1 cellular context compared by ENCODE assay signal in the genomic region with DNA sequence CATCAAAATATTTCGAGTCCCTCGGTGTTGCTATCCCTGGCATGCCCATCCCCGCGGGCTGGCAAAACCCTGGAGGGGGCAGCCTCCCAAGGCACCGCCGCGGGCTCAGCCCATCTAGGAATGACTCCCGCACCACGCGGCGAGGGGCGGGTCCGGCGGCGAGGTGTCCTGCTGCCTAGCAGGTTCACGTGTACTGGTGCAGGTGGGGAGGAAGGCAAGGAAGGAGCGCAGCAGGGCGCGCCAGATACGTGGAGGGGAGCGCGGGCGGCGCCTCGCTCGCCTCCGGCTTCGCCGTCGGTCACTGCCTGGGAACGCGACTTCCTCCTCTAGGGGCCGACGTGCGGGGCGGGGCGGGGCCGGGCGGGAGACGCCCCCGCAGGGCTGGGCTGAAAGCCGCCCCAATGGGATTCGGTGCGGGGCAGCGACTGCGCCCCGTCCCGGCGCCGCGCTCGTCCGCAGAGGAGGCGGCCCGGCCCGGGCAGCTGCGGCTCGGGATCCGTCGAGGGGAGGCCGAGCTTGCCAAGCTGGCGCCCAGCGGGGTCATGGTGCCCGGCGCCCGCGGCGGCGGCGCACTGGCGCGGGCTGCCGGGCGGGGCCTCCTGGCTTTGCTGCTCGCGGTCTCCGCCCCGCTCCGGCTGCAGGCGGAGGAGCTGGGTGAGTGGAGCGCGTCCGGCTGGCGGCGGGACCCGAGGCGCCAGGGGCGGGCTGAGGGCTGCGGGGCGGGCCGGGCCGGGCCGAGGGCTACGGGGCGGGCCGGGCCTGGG.
TF ChIP-seq lines count a peak whose summit lies in the region.

A gene (plus strand): TSS at position 435 of the 764 bp plus-strand sequence. CDS start 108 bp downstream, at position 543.

TF ChIP-seq in HepG2, 621 proteins besides CTCF, POLR2A, EP300 and RAD21 (continued from another document and continues in another):
- TF ChIP-seq, protein P1, sequence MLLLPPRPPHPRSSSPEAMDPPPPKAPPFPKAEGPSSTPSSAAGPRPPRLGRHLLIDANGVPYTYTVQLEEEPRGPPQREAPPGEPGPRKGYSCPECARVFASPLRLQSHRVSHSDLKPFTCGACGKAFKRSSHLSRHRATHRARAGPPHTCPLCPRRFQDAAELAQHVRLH (CRISPR knock-in tag; IDR thresholded peaks at IDR 0.05; ENCODE audit: borderline replicate concordance, low read depth): peak; percentile 75
- TF ChIP-seq, protein P2, sequence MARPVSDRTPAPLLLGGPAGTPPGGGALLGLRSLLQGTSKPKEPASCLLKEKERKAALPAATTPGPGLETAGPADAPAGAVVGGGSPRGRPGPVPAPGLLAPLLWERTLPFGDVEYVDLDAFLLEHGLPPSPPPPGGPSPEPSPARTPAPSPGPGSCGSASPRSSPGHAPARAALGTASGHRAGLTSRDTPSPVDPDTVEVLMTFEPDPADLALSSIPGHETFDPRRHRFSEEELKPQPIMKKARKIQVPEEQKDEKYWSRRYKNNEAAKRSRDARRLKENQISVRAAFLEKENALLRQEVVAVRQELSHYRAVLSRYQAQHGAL (CRISPR knock-in tag; IDR thresholded peaks at IDR 0.05; ENCODE audit: not compliant biosample characterization): no peak
- peak; percentile 20; the same call in 1 of the 2 replicates for TF ChIP-seq ZNF788 (CRISPR knock-in tag; IDR thresholded peaks at IDR 0.05; ENCODE audit: borderline replicate concordance)
- TF ChIP-seq ZMYM2 (CRISPR knock-in tag; IDR thresholded peaks at IDR 0.05): peak; percentile 79; the same call in 1 of the 2 replicates
- TF ChIP-seq ZEB1 (IDR thresholded peaks at IDR 0.05; ENCODE audit: insufficient replicate concordance, low read depth): peak; percentile 90
- no peak; the same call in 1 of the 2 replicates for TF ChIP-seq ZNF709 (CRISPR knock-in tag; IDR thresholded peaks at IDR 0.05)
- peak; percentile 16; the same call in 1 of the 2 replicates for TF ChIP-seq ZNF253 (CRISPR knock-in tag; IDR thresholded peaks at IDR 0.05; ENCODE audit: borderline replicate concordance)
- TF ChIP-seq ZNF746 (CRISPR knock-in tag; IDR thresholded peaks at IDR 0.05): peak; percentile 45; the same call in 1 of the 2 replicates
- TF ChIP-seq ARID2 (CRISPR knock-in tag; IDR thresholded peaks at IDR 0.05; ENCODE audit: borderline replicate concordance): 0 out of 2 replicates have a peak, but pooled peaks have one; percentile 8
- TF ChIP-seq, protein P3, sequence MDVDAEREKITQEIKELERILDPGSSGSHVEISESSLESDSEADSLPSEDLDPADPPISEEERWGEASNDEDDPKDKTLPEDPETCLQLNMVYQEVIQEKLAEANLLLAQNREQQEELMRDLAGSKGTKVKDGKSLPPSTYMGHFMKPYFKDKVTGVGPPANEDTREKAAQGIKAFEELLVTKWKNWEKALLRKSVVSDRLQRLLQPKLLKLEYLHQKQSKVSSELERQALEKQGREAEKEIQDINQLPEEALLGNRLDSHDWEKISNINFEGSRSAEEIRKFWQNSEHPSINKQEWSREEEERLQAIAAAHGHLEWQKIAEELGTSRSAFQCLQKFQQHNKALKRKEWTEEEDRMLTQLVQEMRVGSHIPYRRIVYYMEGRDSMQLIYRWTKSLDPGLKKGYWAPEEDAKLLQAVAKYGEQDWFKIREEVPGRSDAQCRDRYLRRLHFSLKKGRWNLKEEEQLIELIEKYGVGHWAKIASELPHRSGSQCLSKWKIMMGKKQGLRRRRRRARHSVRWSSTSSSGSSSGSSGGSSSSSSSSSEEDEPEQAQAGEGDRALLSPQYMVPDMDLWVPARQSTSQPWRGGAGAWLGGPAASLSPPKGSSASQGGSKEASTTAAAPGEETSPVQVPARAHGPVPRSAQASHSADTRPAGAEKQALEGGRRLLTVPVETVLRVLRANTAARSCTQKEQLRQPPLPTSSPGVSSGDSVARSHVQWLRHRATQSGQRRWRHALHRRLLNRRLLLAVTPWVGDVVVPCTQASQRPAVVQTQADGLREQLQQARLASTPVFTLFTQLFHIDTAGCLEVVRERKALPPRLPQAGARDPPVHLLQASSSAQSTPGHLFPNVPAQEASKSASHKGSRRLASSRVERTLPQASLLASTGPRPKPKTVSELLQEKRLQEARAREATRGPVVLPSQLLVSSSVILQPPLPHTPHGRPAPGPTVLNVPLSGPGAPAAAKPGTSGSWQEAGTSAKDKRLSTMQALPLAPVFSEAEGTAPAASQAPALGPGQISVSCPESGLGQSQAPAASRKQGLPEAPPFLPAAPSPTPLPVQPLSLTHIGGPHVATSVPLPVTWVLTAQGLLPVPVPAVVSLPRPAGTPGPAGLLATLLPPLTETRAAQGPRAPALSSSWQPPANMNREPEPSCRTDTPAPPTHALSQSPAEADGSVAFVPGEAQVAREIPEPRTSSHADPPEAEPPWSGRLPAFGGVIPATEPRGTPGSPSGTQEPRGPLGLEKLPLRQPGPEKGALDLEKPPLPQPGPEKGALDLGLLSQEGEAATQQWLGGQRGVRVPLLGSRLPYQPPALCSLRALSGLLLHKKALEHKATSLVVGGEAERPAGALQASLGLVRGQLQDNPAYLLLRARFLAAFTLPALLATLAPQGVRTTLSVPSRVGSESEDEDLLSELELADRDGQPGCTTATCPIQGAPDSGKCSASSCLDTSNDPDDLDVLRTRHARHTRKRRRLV (CRISPR knock-in tag; IDR thresholded peaks at IDR 0.05): peak; percentile 10; the same call in 1 of the 2 replicates
- TF ChIP-seq ZNF614 (CRISPR knock-in tag; IDR thresholded peaks at IDR 0.05; ENCODE audit: borderline replicate concordance): peak; percentile 86; the same call in 1 of the 2 replicates
- TF ChIP-seq HES4 (CRISPR knock-in tag; IDR thresholded peaks at IDR 0.05; ENCODE audit: borderline replicate concordance): peak; percentile 34; the same call in 1 of the 2 replicates
- TF ChIP-seq, protein P4, sequence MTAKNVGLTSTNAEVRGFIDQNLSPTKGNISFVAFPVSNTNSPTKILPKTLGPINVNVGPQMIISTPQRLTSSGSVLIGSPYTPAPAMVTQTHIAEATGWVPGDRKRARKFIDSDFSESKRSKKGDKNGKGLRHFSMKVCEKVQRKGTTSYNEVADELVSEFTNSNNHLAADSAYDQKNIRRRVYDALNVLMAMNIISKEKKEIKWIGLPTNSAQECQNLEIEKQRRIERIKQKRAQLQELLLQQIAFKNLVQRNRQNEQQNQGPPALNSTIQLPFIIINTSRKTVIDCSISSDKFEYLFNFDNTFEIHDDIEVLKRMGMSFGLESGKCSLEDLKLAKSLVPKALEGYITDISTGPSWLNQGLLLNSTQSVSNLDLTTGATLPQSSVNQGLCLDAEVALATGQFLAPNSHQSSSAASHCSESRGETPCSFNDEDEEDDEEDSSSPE (CRISPR knock-in tag; IDR thresholded peaks at IDR 0.05): peak; percentile 73; the same call in 1 of the 2 replicates
- peak; percentile 61 for TF ChIP-seq ZMAT3 (CRISPR knock-in tag; conservative IDR thresholded peaks at IDR 0.05)
- 0 out of 2 replicates have a peak, but pooled peaks have one; percentile 25 for TF ChIP-seq ZNF3 (CRISPR knock-in tag; IDR thresholded peaks at IDR 0.05)
- TF ChIP-seq, protein P5, sequence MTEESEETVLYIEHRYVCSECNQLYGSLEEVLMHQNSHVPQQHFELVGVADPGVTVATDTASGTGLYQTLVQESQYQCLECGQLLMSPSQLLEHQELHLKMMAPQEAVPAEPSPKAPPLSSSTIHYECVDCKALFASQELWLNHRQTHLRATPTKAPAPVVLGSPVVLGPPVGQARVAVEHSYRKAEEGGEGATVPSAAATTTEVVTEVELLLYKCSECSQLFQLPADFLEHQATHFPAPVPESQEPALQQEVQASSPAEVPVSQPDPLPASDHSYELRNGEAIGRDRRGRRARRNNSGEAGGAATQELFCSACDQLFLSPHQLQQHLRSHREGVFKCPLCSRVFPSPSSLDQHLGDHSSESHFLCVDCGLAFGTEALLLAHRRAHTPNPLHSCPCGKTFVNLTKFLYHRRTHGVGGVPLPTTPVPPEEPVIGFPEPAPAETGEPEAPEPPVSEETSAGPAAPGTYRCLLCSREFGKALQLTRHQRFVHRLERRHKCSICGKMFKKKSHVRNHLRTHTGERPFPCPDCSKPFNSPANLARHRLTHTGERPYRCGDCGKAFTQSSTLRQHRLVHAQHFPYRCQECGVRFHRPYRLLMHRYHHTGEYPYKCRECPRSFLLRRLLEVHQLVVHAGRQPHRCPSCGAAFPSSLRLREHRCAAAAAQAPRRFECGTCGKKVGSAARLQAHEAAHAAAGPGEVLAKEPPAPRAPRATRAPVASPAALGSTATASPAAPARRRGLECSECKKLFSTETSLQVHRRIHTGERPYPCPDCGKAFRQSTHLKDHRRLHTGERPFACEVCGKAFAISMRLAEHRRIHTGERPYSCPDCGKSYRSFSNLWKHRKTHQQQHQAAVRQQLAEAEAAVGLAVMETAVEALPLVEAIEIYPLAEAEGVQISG (CRISPR knock-in tag; IDR thresholded peaks at IDR 0.05): peak; percentile 49
- TF ChIP-seq, protein P6, sequence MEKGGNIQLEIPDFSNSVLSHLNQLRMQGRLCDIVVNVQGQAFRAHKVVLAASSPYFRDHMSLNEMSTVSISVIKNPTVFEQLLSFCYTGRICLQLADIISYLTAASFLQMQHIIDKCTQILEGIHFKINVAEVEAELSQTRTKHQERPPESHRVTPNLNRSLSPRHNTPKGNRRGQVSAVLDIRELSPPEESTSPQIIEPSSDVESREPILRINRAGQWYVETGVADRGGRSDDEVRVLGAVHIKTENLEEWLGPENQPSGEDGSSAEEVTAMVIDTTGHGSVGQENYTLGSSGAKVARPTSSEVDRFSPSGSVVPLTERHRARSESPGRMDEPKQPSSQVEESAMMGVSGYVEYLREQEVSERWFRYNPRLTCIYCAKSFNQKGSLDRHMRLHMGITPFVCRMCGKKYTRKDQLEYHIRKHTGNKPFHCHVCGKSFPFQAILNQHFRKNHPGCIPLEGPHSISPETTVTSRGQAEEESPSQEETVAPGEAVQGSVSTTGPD (CRISPR knock-in tag; IDR thresholded peaks at IDR 0.05): peak; percentile 56; the same call in 1 of the 2 replicates
- 0 out of 2 replicates have a peak, but pooled peaks have one; percentile 19 for TF ChIP-seq GFI1 (CRISPR knock-in tag; IDR thresholded peaks at IDR 0.05; ENCODE audit: borderline replicate concordance)
- peak; percentile 46; the same call in 1 of the 2 replicates for TF ChIP-seq MIER2 (CRISPR knock-in tag; IDR thresholded peaks at IDR 0.05)
- peak; percentile 81 for TF ChIP-seq KMT2B (CRISPR knock-in tag; IDR thresholded peaks at IDR 0.05)
- TF ChIP-seq KDM1A (CRISPR knock-in tag; IDR thresholded peaks at IDR 0.05): peak; percentile 49; the same call in 1 of the 2 replicates
- TF ChIP-seq XBP1 (CRISPR knock-in tag; IDR thresholded peaks at IDR 0.05): no peak
- 0 out of 2 replicates have a peak, but pooled peaks have one; percentile 16 for TF ChIP-seq HOXA5 (CRISPR knock-in tag; IDR thresholded peaks at IDR 0.05)
- TF ChIP-seq FOXA3 (CRISPR knock-in tag; IDR thresholded peaks at IDR 0.05): peak; percentile 57
- TF ChIP-seq ZNF644 (CRISPR knock-in tag; IDR thresholded peaks at IDR 0.05; ENCODE audit: low read depth): peak; percentile 60; the same call in 1 of the 2 replicates
- peak; percentile 22; the same call in 1 of the 2 replicates for TF ChIP-seq STAG1 (CRISPR knock-in tag; IDR thresholded peaks at IDR 0.05)
- TF ChIP-seq TEAD3 (CRISPR knock-in tag; optimal IDR thresholded peaks at IDR 0.05; ENCODE audit: borderline replicate concordance): peak; percentile 70
- TF ChIP-seq, protein P7, sequence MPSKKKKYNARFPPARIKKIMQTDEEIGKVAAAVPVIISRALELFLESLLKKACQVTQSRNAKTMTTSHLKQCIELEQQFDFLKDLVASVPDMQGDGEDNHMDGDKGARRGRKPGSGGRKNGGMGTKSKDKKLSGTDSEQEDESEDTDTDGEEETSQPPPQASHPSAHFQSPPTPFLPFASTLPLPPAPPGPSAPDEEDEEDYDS (CRISPR knock-in tag; IDR thresholded peaks at IDR 0.05): peak; percentile 53; the same call in 1 of the 2 replicates
- peak; percentile 63; the same call in 1 of the 2 replicates for TF ChIP-seq MEF2D (CRISPR knock-in tag; IDR thresholded peaks at IDR 0.05)
- TF ChIP-seq ZNF747 (CRISPR knock-in tag; IDR thresholded peaks at IDR 0.05; ENCODE audit: borderline replicate concordance): peak; percentile 72; the same call in 1 of the 2 replicates
- peak; percentile 15; the same call in 1 of the 2 replicates for TF ChIP-seq FOXK1 (CRISPR knock-in tag; IDR thresholded peaks at IDR 0.05; ENCODE audit: borderline replicate concordance, low read depth)
- TF ChIP-seq ZNF724P (CRISPR knock-in tag; IDR thresholded peaks at IDR 0.05; ENCODE audit: borderline replicate concordance): 0 out of 2 replicates have a peak, but pooled peaks have one; percentile 28
- TF ChIP-seq ZNF430 (CRISPR knock-in tag; IDR thresholded peaks at IDR 0.05): peak; percentile 58; the same call in 1 of the 2 replicates
- no peak; the same call in 1 of the 2 replicates for TF ChIP-seq ZNF670 (CRISPR knock-in tag; IDR thresholded peaks at IDR 0.05; ENCODE audit: borderline replicate concordance)
- peak; percentile 73 for TF ChIP-seq ETV5 (CRISPR knock-in tag; IDR thresholded peaks at IDR 0.05; ENCODE audit: borderline replicate concordance)
- TF ChIP-seq ZNF484 (CRISPR knock-in tag; IDR thresholded peaks at IDR 0.05; ENCODE audit: borderline replicate concordance, low read depth): 0 out of 2 replicates have a peak, but pooled peaks have one; percentile 30
- TF ChIP-seq POGZ (CRISPR knock-in tag; IDR thresholded peaks at IDR 0.05): peak; percentile 33; the same call in 1 of the 2 replicates
- TF ChIP-seq ZNF776 (CRISPR knock-in tag; IDR thresholded peaks at IDR 0.05): no peak; the same call in none of the 2 replicates
- no peak for TF ChIP-seq TP53 (CRISPR knock-in tag; conservative IDR thresholded peaks at IDR 0.05)
- TF ChIP-seq, protein P8, sequence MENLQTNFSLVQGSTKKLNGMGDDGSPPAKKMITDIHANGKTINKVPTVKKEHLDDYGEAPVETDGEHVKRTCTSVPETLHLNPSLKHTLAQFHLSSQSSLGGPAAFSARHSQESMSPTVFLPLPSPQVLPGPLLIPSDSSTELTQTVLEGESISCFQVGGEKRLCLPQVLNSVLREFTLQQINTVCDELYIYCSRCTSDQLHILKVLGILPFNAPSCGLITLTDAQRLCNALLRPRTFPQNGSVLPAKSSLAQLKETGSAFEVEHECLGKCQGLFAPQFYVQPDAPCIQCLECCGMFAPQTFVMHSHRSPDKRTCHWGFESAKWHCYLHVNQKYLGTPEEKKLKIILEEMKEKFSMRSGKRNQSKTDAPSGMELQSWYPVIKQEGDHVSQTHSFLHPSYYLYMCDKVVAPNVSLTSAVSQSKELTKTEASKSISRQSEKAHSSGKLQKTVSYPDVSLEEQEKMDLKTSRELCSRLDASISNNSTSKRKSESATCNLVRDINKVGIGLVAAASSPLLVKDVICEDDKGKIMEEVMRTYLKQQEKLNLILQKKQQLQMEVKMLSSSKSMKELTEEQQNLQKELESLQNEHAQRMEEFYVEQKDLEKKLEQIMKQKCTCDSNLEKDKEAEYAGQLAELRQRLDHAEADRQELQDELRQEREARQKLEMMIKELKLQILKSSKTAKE (CRISPR knock-in tag; IDR thresholded peaks at IDR 0.05; ENCODE audit: borderline replicate concordance): peak; percentile 55; the same call in 1 of the 2 replicates
- peak; percentile 72 for TF ChIP-seq MXI1 (IDR thresholded peaks at IDR 0.05; ENCODE audit: borderline replicate concordance, low read depth, low read length)
- TF ChIP-seq, protein P9, sequence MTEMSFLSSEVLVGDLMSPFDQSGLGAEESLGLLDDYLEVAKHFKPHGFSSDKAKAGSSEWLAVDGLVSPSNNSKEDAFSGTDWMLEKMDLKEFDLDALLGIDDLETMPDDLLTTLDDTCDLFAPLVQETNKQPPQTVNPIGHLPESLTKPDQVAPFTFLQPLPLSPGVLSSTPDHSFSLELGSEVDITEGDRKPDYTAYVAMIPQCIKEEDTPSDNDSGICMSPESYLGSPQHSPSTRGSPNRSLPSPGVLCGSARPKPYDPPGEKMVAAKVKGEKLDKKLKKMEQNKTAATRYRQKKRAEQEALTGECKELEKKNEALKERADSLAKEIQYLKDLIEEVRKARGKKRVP (CRISPR knock-in tag; IDR thresholded peaks at IDR 0.05): peak in 1 of 2 experiments; percentile 41; a peak in 1 of 4 replicates
- peak; percentile 84 for TF ChIP-seq ERF (CRISPR knock-in tag; IDR thresholded peaks at IDR 0.05)
- peak; percentile 63 for TF ChIP-seq CCDC6 (CRISPR knock-in tag; IDR thresholded peaks at IDR 0.05)
- peak; percentile 24 for TF ChIP-seq GATA4 (IDR thresholded peaks at IDR 0.05; ENCODE audit: borderline replicate concordance, low read depth)
